In genomic region chr1:227748496-227749182, GRCh38 we compare ENCODE assay signal across 12 cellular contexts. TPM values are rescaled to one million over a fixed set of nuclear protein-coding genes. Genes with fewer than 3 reads are reported as not detected.
DNase-seq lines count a peak whose midpoint lies in the region; ATAC-seq and TF ChIP-seq lines count a peak whose summit lies in the region.
"Had no signal": no experiment of that assay in that cellular context is flagged by ENCODE, and none has a peak within 500 bp of the region (broad histone marks: within the 10 kb centered on the region; RNA-seq: fewer than 3 reads in every experiment).

No MANE protein-coding gene starts in this region.

- no peak for TF ChIP-seq RAD21 in SK-N-SH (IDR thresholded peaks at IDR 0.05; ENCODE audit: low read length)

- no peak overlapping the region for H2AFZ ChIP-seq in SK-N-SH (ENCODE audit: low read depth)
- H2AFZ ChIP-seq: GM23248 had no signal

- no peak for TF ChIP-seq POLR2A in breast epithelium (IDR thresholded peaks at IDR 0.05)
- no peak for TF ChIP-seq POLR2A in uterus (IDR thresholded peaks at IDR 0.05)

- no peaks in the 10 kb centered on the region for H3K9me2 ChIP-seq in SK-N-SH

- H3K79me2 ChIP-seq in SK-N-SH (ENCODE audit: insufficient read depth): peaks cover 34% of the 10 kb centered on the region

- H3F3A ChIP-seq in SK-N-SH (replicated peaks; ENCODE audit: insufficient read depth): no peaks in the 10 kb centered on the region

- WGBS in SK-N-SH (ENCODE audit: low lambda C conversion rate): 89% methylated on average over 6 of the region's 7 CpGs

- no peak overlapping the region for H3K4me2 ChIP-seq in SK-N-SH

- H4K20me1 ChIP-seq in SK-N-SH (ENCODE audit: insufficient read depth): peaks cover 41% of the 10 kb centered on the region; the same call in 1 of the 2 replicates

- H3K27me3 ChIP-seq in breast epithelium (no peaks in the 10 kb centered on the region), muscle layer of duodenum (ENCODE audit: low read depth, low read length) (no peaks in the 10 kb centered on the region), uterus (no peaks in the 10 kb centered on the region), SK-N-SH (ENCODE audit: insufficient read depth) (no peaks in the 10 kb centered on the region), foreskin keratinocyte (no peaks in the 10 kb centered on the region)

- TF ChIP-seq CTCF in breast epithelium (IDR thresholded peaks at IDR 0.05) (no peak), uterus (IDR thresholded peaks at IDR 0.05) (no peak), SK-N-SH (IDR thresholded peaks at IDR 0.05) (no peak), foreskin keratinocyte (conservative IDR thresholded peaks at IDR 0.05) (no peak)

- intact Hi-C loops in Right ventricle myocardium inferior (cut with DNase I): no loop called here
- intact Hi-C loops in cardiac septum (cut with DNase I): no loop called here
- intact Hi-C loops in breast epithelium (cut with DNase I; ENCODE audit: low total_unique reads): no loop called here
- intact Hi-C loops in uterus (cut with DNase I; ENCODE audit: low total_unique reads): no loop called here

- H3K9ac ChIP-seq in SK-N-SH: no peak overlapping the region
- H3K9ac ChIP-seq: GM23248 had no signal

- CTCF ChIA-PET in SK-N-SH (lab: Yijun Ruan, JAX): interaction anchor here (1.0 kb wide), 1 partner anchor 13 kb away, joined by 4 read pairs; no protein-coding TSS in a partner anchor

- H3K9me3 ChIP-seq in breast epithelium (no peaks in the 10 kb centered on the region), muscle layer of duodenum (ENCODE audit: control insufficient read depth in 1 of 2, low read length in 2 of 2) (no peaks in the 10 kb centered on the region), uterus (no peaks in the 10 kb centered on the region), SK-N-SH (no peaks in the 10 kb centered on the region)

- H3K36me3 ChIP-seq in breast epithelium (no peaks in the 10 kb centered on the region), muscle layer of duodenum (ENCODE audit: control insufficient read depth in 1 of 2, insufficient read depth in 2 of 2, low read length in 2 of 2) (peaks cover 0 to 3% of the 10 kb centered on the region in 2 donors), uterus (no peaks in the 10 kb centered on the region), SK-N-SH (replicated peaks in 1 of 2; ENCODE audit: control insufficient read depth in 1 of 2, insufficient read depth in 2 of 2, low read length in 1 of 2) (peaks cover 6 to 47% of the 10 kb centered on the region in 2 experiments)

- DNase-seq in Right ventricle myocardium inferior (ENCODE audit: missing footprints) (no peak), cardiac septum (ENCODE audit: low spot score) (no peak), breast epithelium (ENCODE audit: low spot score in 2 of 2) (no peak), uterus (peak; percentile 78 to 86), SK-N-SH (no peak), foreskin keratinocyte (no peak), globus pallidus (ENCODE audit: low spot score) (no peak)
- DNase-seq: foreskin melanocyte, GM23248, NCI-H1436 treated with DMSO at 0.1 percent for 48 hours, SW 1271 had no signal

- H3K4me1 ChIP-seq in breast epithelium: no peaks in the 10 kb centered on the region
- H3K4me1 ChIP-seq in muscle layer of duodenum (ENCODE audit: control insufficient read depth in 1 of 2, insufficient read depth in 2 of 2, low read length in 2 of 2): peaks cover 14 to 32% of the 10 kb centered on the region in 2 donors
- peaks cover 26 to 29% of the 10 kb centered on the region in 2 donors for H3K4me1 ChIP-seq in uterus
- H3K4me1 ChIP-seq in SK-N-SH (ENCODE audit: control insufficient read depth in 1 of 2, insufficient read depth in 2 of 2, low read depth in 1 of 2, low read length in 1 of 2): no peaks in the 10 kb centered on the region; a peak in 1 of 4 replicates
- H3K4me1 ChIP-seq in foreskin keratinocyte: no peaks in the 10 kb centered on the region

- POLR2A ChIA-PET in SK-N-SH (lab: Yijun Ruan, JAX): no interaction called here

- no peak for TF ChIP-seq EP300 in SK-N-SH (IDR thresholded peaks at IDR 0.05; ENCODE audit: borderline replicate concordance in 1 of 2, low read depth in 1 of 2, low read length in 1 of 2)

- ATAC-seq in Right ventricle myocardium inferior: peak; percentile 58
- ATAC-seq in foreskin keratinocyte: no peak

- peak overlapping the region in 1 of 3 donors; percentile 8 for H3K4me3 ChIP-seq in breast epithelium
- H3K4me3 ChIP-seq in muscle layer of duodenum (ENCODE audit: low read depth in 1 of 2, low read length in 2 of 2): peak overlapping the region in 1 of 2 donors; percentile 15
- H3K4me3 ChIP-seq in uterus: peak overlapping the region in 1 of 2 donors; percentile 26
- no peak overlapping the region for H3K4me3 ChIP-seq in SK-N-SH (ENCODE audit: low read depth in 2 of 2, low read length in 1 of 2)
- H3K4me3 ChIP-seq: GM23248 had no signal

- H3K27ac ChIP-seq in breast epithelium: peak overlapping the region; percentile 58 to 82
- peak overlapping the region; percentile 80 for H3K27ac ChIP-seq in muscle layer of duodenum (ENCODE audit: low read length)
- peak overlapping the region; percentile 91 to 95 for H3K27ac ChIP-seq in uterus
- H3K27ac ChIP-seq in SK-N-SH (ENCODE audit: low read depth in 2 of 2, low read length in 1 of 2): no peak overlapping the region
- no peak overlapping the region for H3K27ac ChIP-seq in foreskin keratinocyte
- H3K27ac ChIP-seq: GM23248 had no signal

TF ChIP-seq in SK-N-SH, 30 proteins besides CTCF, POLR2A, EP300 and RAD21 (continues in another document):
- no peak for TF ChIP-seq POLR2AphosphoS5 (IDR thresholded peaks at IDR 0.05; ENCODE audit: low read depth, low read length)
- TF ChIP-seq GABPA (IDR thresholded peaks at IDR 0.05; ENCODE audit: low read depth): no peak
- TF ChIP-seq TCF12 (IDR thresholded peaks at IDR 0.05): no peak
- TF ChIP-seq, protein P1, sequence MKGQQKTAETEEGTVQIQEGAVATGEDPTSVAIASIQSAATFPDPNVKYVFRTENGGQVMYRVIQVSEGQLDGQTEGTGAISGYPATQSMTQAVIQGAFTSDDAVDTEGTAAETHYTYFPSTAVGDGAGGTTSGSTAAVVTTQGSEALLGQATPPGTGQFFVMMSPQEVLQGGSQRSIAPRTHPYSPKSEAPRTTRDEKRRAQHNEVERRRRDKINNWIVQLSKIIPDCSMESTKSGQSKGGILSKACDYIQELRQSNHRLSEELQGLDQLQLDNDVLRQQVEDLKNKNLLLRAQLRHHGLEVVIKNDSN (IDR thresholded peaks at IDR 0.05; ENCODE audit: borderline replicate concordance, low read depth): no peak
- no peak for TF ChIP-seq MEF2A (IDR thresholded peaks at IDR 0.05; ENCODE audit: borderline replicate concordance, low read depth)
- no peak for TF ChIP-seq SIN3A (IDR thresholded peaks at IDR 0.05; ENCODE audit: borderline replicate concordance, low read depth, low read length)
- TF ChIP-seq YY1 (IDR thresholded peaks at IDR 0.05; ENCODE audit: low read depth): no peak
- no peak for TF ChIP-seq ELF1 (IDR thresholded peaks at IDR 0.05)
- TF ChIP-seq RXRA (IDR thresholded peaks at IDR 0.05; ENCODE audit: borderline replicate concordance, low read depth): no peak
- no peak for TF ChIP-seq NRF1 (IDR thresholded peaks at IDR 0.05; ENCODE audit: low read depth, low read length)
- no peak for TF ChIP-seq EZH2phosphoT487 (IDR thresholded peaks at IDR 0.05; ENCODE audit: borderline replicate concordance, low read depth)
- TF ChIP-seq TAF1 (IDR thresholded peaks at IDR 0.05; ENCODE audit: borderline replicate concordance, low read depth, low read length): no peak
- TF ChIP-seq TEAD4 (IDR thresholded peaks at IDR 0.05; ENCODE audit: borderline replicate concordance, insufficient read depth): no peak
- TF ChIP-seq, protein P2, sequence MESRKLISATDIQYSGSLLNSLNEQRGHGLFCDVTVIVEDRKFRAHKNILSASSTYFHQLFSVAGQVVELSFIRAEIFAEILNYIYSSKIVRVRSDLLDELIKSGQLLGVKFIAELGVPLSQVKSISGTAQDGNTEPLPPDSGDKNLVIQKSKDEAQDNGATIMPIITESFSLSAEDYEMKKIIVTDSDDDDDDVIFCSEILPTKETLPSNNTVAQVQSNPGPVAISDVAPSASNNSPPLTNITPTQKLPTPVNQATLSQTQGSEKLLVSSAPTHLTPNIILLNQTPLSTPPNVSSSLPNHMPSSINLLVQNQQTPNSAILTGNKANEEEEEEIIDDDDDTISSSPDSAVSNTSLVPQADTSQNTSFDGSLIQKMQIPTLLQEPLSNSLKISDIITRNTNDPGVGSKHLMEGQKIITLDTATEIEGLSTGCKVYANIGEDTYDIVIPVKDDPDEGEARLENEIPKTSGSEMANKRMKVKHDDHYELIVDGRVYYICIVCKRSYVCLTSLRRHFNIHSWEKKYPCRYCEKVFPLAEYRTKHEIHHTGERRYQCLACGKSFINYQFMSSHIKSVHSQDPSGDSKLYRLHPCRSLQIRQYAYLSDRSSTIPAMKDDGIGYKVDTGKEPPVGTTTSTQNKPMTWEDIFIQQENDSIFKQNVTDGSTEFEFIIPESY (IDR thresholded peaks at IDR 0.05; ENCODE audit: borderline replicate concordance, low read depth): no peak
- TF ChIP-seq MXI1 (IDR thresholded peaks at IDR 0.05; ENCODE audit: low read depth, low read length): no peak
- no peak for TF ChIP-seq SMC3 (IDR thresholded peaks at IDR 0.05; ENCODE audit: low read depth, low read length)

RNA-seq across cellular contexts. Expression of gene SNAP47, which starts 13.4 kb away (rescaled TPM):
- total RNA-seq in Right ventricle myocardium inferior: 30.1 TPM
- 44.0 TPM for total RNA-seq in cardiac septum
- 10 to 100 TPM; 28.3 to 60.3 (median 52.1) TPM for total RNA-seq in breast epithelium
- total RNA-seq in uterus: 10 to 100 TPM; 33.3 to 75.5 (median 55.2) TPM
- 44.0 and 45.6 TPM in 2 replicates for polyA plus RNA-seq in SK-N-SH (2012; rRNA removed)
- polyA plus RNA-seq in SK-N-SH (2012; cell fraction: cytosol; rRNA removed): 41.0 and 45.9 TPM in 2 replicates
- polyA plus RNA-seq in SK-N-SH (2012; cell fraction: nucleus; rRNA removed): 32.7 and 40.3 TPM in 2 replicates
- total RNA-seq in foreskin keratinocyte: 30.9 and 33.1 TPM in 2 replicates
- polyA plus RNA-seq in foreskin keratinocyte: 25.1 and 27.0 TPM in 2 replicates

RNA-seq across cellular contexts. Expression of gene JMJD4, which starts 13.5 kb away (rescaled TPM):
- 7.1 TPM for total RNA-seq in Right ventricle myocardium inferior
- 10.7 TPM for total RNA-seq in cardiac septum
- 10 to 100 TPM; 11.7 to 27.2 (median 21.0) TPM for total RNA-seq in breast epithelium
- total RNA-seq in uterus: 10 to 100 TPM in 2 of 4 donors, 1 to 10 TPM in 2; 5.0 to 29.6 (median 15.7) TPM
- 15.0 and 16.6 TPM in 2 replicates for polyA plus RNA-seq in SK-N-SH (2012; rRNA removed)
- 5.9 and 11.5 TPM in 2 replicates for polyA plus RNA-seq in SK-N-SH (2012; cell fraction: cytosol; rRNA removed)
- polyA plus RNA-seq in SK-N-SH (2012; cell fraction: nucleus; rRNA removed): 24.2 and 29.6 TPM in 2 replicates
- 24.2 and 26.2 TPM in 2 replicates for total RNA-seq in foreskin keratinocyte
- polyA plus RNA-seq in foreskin keratinocyte: 23.6 and 24.6 TPM in 2 replicates

Comparison
In these comparisons a context has a peak if more than half of its experiments do, and no peak if none do; other contexts are left out.
1. DNase-seq: peak in uterus (2 of 2); none in Right ventricle myocardium inferior (single experiment), cardiac septum (single experiment), breast epithelium (0 of 2), SK-N-SH (single experiment), foreskin keratinocyte (0 of 2) and globus pallidus (single experiment).
2. H3K27ac ChIP-seq: peak in breast epithelium (2 of 2), muscle layer of duodenum (single experiment) and uterus (2 of 2); none in SK-N-SH (0 of 2) and foreskin keratinocyte (single experiment).